Comparison of ENCODE assay signal across 8 cellular contexts in genomic region chr14:34324363-34324795, GRCh38.
A peak's percentile ranks its signal among the peaks of the same experiment; 100 is the strongest.
DNase-seq lines count a peak whose midpoint lies in the region; ATAC-seq and TF ChIP-seq lines count a peak whose summit lies in the region.

No MANE protein-coding gene starts in this region.

- H3K27ac Mint-ChIP-seq in activated CD8-positive, alpha-beta T cell treated with anti-CD3 and anti-CD28 coated beads, Interleukin-2, amount 10 ng/mL, durations not matched to agents 7 days and 5 days = no peak overlapping the region
- no peak overlapping the region for H3K27ac Mint-ChIP-seq in immature natural killer cell

- 15 to 17% methylated on average over 6 of the region's 6 CpGs for WGBS in upper lobe of left lung, 2 donors

- H3K9me3 ChIP-seq in upper lobe of left lung = no peaks in the 10 kb centered on the region

- POLR2A ChIA-PET in activated CD8-positive, alpha-beta T cell treated with anti-CD3 and anti-CD28 coated beads, Interleukin-2, amount 10 ng/mL, durations not matched to agents 7 days and 5 days (lab: Charles Lee) = no interaction called here

- no peaks in the 10 kb centered on the region for H3K36me3 ChIP-seq in upper lobe of left lung

- peaks cover 0 to 10% (median 6%) of the 10 kb centered on the region in 4 donors for H3K4me1 ChIP-seq in upper lobe of left lung

- no peaks in the 10 kb centered on the region for H3K4me1 Mint-ChIP-seq in activated CD8-positive, alpha-beta T cell treated with anti-CD3 and anti-CD28 coated beads, Interleukin-2, amount 10 ng/mL, durations not matched to agents 7 days and 5 days (ENCODE audit: low read depth)
- no peaks in the 10 kb centered on the region for H3K4me1 Mint-ChIP-seq in immature natural killer cell

- no peak overlapping the region for H3K4me3 Mint-ChIP-seq in activated CD8-positive, alpha-beta T cell treated with anti-CD3 and anti-CD28 coated beads, Interleukin-2, amount 10 ng/mL, durations not matched to agents 7 days and 5 days
- no peak overlapping the region for H3K4me3 Mint-ChIP-seq in immature natural killer cell

- TF ChIP-seq CTCF in GM10266 (IDR thresholded peaks at IDR 0.05; ENCODE audit: control insufficient read depth, insufficient read depth, low read depth, missing control alignments) (peak; percentile 76), upper lobe of left lung (IDR thresholded peaks at IDR 0.05) (peak in 5 of 6 experiments; percentile 22 to 53 (median 41))

- no peaks in the 10 kb centered on the region for H3K27me3 ChIP-seq in upper lobe of left lung

- no peak overlapping the region for H3K4me3 ChIP-seq in upper lobe of left lung

- peak; percentile 28 for DNase-seq in AG08396 (ENCODE audit: low spot score)
- DNase-seq in GM10266 (ENCODE audit: extremely low spot score) = peak; percentile 33
- peak; percentile 95 for DNase-seq in NCI-H2029 treated with DMSO at 0.1 percent for 48 hours (lab: John Stamatoyannopoulos, UW)
- DNase-seq in activated CD8-positive, alpha-beta T cell treated with anti-CD3 and anti-CD28 coated beads, Interleukin-2, amount 10 ng/mL, durations not matched to agents 7 days and 5 days = peak; percentile 44
- peak in 2 of 3 donors; percentile 21 for DNase-seq in immature natural killer cell
- DNase-seq in upper lobe of left lung = no peak
- DNase-seq in ecto neural progenitor cell (ENCODE audit: low spot score) = no peak

- CTCF ChIA-PET in activated CD8-positive, alpha-beta T cell treated with anti-CD3 and anti-CD28 coated beads, Interleukin-2, amount 10 ng/mL, durations not matched to agents 7 days and 5 days (lab: Charles Lee) = interaction anchor here (0.8 to 2.3 kb wide), 4 partner anchors 10 to 86 kb away, joined by 3 to 12 read pairs (median 8); no protein-coding TSS in a partner anchor

- no peak for TF ChIP-seq POLR2A in upper lobe of left lung (IDR thresholded peaks at IDR 0.05)

- no peak for ATAC-seq in activated CD8-positive, alpha-beta T cell treated with anti-CD3 and anti-CD28 coated beads, Interleukin-2, amount 10 ng/mL, durations not matched to agents 7 days and 5 days
- ATAC-seq in upper lobe of left lung (ENCODE audit: low FRiP score in 2 of 2) = peak in 1 of 2 donors; percentile 73
- no peak for ATAC-seq in HG03095 (IDR thresholded peaks at IDR 0.05; ENCODE audit: unreplicated experiment)

- peaks cover 9% of the 10 kb centered on the region for H3K27me3 Mint-ChIP-seq in activated CD8-positive, alpha-beta T cell treated with anti-CD3 and anti-CD28 coated beads, Interleukin-2, amount 10 ng/mL, durations not matched to agents 7 days and 5 days (ENCODE audit: low read depth)
- H3K27me3 Mint-ChIP-seq in immature natural killer cell (ENCODE audit: low read depth in 3 of 3) = peaks cover 0 to 6% (median 0%) of the 10 kb centered on the region in 3 donors

- no peak overlapping the region for H3K27ac ChIP-seq in upper lobe of left lung

- TF ChIP-seq EP300 in upper lobe of left lung (IDR thresholded peaks at IDR 0.05) = no peak

- H3K9me3 Mint-ChIP-seq in activated CD8-positive, alpha-beta T cell treated with anti-CD3 and anti-CD28 coated beads, Interleukin-2, amount 10 ng/mL, durations not matched to agents 7 days and 5 days (ENCODE audit: insufficient read depth) = no peaks in the 10 kb centered on the region
- H3K9me3 Mint-ChIP-seq in immature natural killer cell = no peaks in the 10 kb centered on the region

- H3K36me3 Mint-ChIP-seq in activated CD8-positive, alpha-beta T cell treated with anti-CD3 and anti-CD28 coated beads, Interleukin-2, amount 10 ng/mL, durations not matched to agents 7 days and 5 days (ENCODE audit: low read depth) = no peaks in the 10 kb centered on the region
- no peaks in the 10 kb centered on the region for H3K36me3 Mint-ChIP-seq in immature natural killer cell

Comparison
In these comparisons a context has a peak if more than half of its experiments do, and no peak if none do; other contexts are left out.
1. DNase-seq: peak in AG08396 (single experiment), GM10266 (single experiment), NCI-H2029 treated with DMSO at 0.1 percent for 48 hours (single experiment), activated CD8-positive, alpha-beta T cell treated with anti-CD3 and anti-CD28 coated beads, Interleukin-2, amount 10 ng/mL, durations not matched to agents 7 days and 5 days (single experiment) and immature natural killer cell (2 of 3); none in upper lobe of left lung (0 of 2) and ecto neural progenitor cell (single experiment).